ENCODE assay signal across 18 cellular contexts in the genomic region with DNA sequence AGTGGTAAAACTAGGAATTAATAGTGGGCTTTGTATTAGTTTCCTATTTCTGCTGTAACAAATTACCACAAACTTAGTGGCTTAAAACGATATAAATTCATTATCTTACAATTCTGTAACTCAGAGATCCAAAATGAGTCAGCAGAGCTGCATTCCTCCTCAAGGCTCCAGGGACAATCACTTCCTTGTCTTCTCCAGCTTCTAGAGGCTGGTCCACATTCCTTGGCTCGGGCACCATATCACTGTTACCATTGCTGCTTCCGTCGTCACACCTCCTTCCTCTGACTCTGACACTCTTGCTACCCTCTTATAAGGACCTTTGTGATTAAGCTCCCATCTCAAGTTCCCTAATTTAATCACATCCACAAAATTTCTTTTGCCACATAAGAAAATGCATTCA.
A peak's percentile ranks its signal among the peaks of the same experiment; 100 is the strongest.
DNase-seq lines count a peak whose midpoint lies in the region; ATAC-seq and TF ChIP-seq lines count a peak whose summit lies in the region.
"Had no signal": no experiment of that assay in that cellular context is flagged by ENCODE, and none has a peak within 500 bp of the region (broad histone marks: within the 10 kb centered on the region; RNA-seq: fewer than 3 reads in every experiment).

No MANE protein-coding gene starts in this region.

- intact Hi-C loops in sciatic nerve (cut with DNase I) = no loop called here

- no peak for TF ChIP-seq CTCF in fibroblast of the aortic adventitia (IDR thresholded peaks at IDR 0.05; ENCODE audit: insufficient read depth, low read length)

- DNase-seq in HS-5 (ENCODE audit: low read depth) (peak; percentile 2), SW480 (ENCODE audit: low spot score) (peak; percentile 21), fibroblast of the aortic adventitia (ENCODE audit: low read depth) (peak; percentile 22), sciatic nerve (ENCODE audit: low spot score) (no peak), ecto neural progenitor cell (ENCODE audit: low spot score) (no peak), NCI-H187 (lab: John Stamatoyannopoulos, UW) (no peak), NCI-H524 (lab: John Stamatoyannopoulos, UW) (no peak), NCI-H2081 treated with DMSO at 0.1 percent for 48 hours (lab: John Stamatoyannopoulos, UW) (no peak)
- DNase-seq: caudate nucleus; effector CD8-positive, alpha-beta T cell; hippocampal formation; mucosa of descending colon; NCI-H187 treated with DMSO at 0.1 percent for 48 hours; NCI-H510A treated with DMSO at 0.1 percent for 48 hours; SHP77 treated with DMSO at 0.1 percent for 48 hours; upper lobe of left lung had no signal

- ATAC-seq in sciatic nerve = peak; percentile 85
- ATAC-seq: GM23338, mucosa of descending colon, WTC11 had no signal

- no peak overlapping the region for H3K4me3 ChIP-seq in fibroblast of the aortic adventitia (ENCODE audit: low read depth, low read length)
- H3K4me3 ChIP-seq: GM23338, mucosa of descending colon, upper lobe of left lung had no signal

Comparison
In these comparisons a context has a peak if more than half of its experiments do, and no peak if none do; other contexts are left out.
1. DNase-seq: peak in HS-5 (single experiment), SW480 (single experiment) and fibroblast of the aortic adventitia (single experiment); none in sciatic nerve (single experiment), ecto neural progenitor cell (single experiment), NCI-H187 (0 of 2), NCI-H524 (0 of 2) and NCI-H2081 treated with DMSO at 0.1 percent for 48 hours (single experiment).